ENCODE assay signal across 1 cellular context in the genomic region with DNA sequence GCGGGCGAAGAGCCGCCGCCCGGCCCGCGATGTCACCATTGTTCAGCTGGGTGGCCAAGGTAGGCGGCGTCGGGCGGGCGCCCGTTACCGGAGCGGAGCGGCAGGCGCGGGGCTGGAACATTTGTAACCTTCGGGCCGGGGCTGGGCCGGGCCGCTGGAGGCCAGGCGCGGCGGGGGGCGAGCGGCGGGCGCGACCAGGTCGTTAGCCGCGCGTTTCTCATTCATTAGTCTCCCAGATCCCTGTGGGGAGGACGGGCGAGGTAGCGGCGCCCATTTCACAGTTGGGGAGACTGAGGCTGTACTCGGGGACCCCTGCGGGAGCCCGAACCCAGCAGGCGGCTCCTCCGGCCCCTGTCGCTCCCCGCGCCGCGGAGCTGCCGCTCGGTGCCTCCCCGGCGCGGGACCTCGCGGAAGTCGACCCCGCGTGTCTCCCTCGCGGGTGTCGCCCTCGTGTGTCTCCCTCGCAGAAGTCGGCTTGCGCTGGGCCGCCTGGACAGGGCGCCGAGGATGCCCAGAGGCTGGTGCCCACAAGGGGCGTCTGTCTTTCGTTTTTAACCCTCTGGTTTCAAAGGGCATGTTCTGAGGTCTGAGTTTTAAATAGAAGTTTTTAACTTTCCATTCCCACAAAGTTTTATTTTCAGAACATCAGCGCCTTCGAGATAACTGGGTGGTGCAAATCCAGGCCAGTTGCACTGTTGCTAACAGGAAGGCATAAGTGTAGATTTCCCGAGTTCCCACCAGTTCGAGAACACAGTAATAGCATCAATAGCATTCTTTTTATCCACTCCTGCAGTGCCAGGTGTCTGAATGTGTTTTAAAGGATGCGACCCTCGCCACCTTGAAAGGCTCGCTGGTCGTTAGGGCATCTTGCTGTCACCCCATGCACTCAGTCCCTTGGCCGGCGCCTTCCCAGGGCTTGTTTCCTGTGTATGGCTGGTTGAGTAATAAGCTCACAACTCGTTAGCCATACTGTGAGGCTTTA.
A peak's percentile ranks its signal among the peaks of the same experiment; 100 is the strongest.
TF ChIP-seq lines count a peak whose summit lies in the region.

No MANE protein-coding gene starts in this region.

TF ChIP-seq in K562, 482 proteins besides CTCF, POLR2A, EP300 and RAD21 (continued from another document and continues in another):
- TF ChIP-seq, protein P1, sequence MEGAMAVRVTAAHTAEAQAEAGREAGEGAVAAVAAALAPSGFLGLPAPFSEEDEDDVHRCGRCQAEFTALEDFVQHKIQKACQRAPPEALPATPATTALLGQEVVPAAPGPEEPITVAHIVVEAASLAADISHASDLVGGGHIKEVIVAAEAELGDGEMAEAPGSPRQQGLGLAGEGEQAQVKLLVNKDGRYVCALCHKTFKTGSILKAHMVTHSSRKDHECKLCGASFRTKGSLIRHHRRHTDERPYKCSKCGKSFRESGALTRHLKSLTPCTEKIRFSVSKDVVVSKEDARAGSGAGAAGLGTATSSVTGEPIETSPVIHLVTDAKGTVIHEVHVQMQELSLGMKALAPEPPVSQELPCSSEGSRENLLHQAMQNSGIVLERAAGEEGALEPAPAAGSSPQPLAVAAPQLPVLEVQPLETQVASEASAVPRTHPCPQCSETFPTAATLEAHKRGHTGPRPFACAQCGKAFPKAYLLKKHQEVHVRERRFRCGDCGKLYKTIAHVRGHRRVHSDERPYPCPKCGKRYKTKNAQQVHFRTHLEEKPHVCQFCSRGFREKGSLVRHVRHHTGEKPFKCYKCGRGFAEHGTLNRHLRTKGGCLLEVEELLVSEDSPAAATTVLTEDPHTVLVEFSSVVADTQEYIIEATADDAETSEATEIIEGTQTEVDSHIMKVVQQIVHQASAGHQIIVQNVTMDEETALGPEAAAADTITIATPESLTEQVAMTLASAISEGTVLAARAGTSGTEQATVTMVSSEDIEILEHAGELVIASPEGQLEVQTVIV (CRISPR knock-in tag; IDR thresholded peaks at IDR 0.05; ENCODE audit: borderline replicate concordance): no peak
- TF ChIP-seq ZNF583 (CRISPR knock-in tag; IDR thresholded peaks at IDR 0.05) (no peak), CC2D1A (IDR thresholded peaks at IDR 0.05) (no peak), MEIS2 (IDR thresholded peaks at IDR 0.05; ENCODE audit: partially characterized antibody) (no peak), TAF7 (tag; IDR thresholded peaks at IDR 0.05) (no peak), RBM25 (IDR thresholded peaks at IDR 0.05; ENCODE audit: low read depth, low read length, severe bottlenecking) (peak; percentile 96), ZNF239 (CRISPR knock-in tag; IDR thresholded peaks at IDR 0.05) (no peak), ZNF444 (CRISPR knock-in tag; IDR thresholded peaks at IDR 0.05) (no peak), NR2C2 (CRISPR knock-in tag; IDR thresholded peaks at IDR 0.05) (no peak), NR2C2 (tag; IDR thresholded peaks at IDR 0.05) (peak; percentile 36), MED1 (CRISPR knock-in tag; IDR thresholded peaks at IDR 0.05; ENCODE audit: borderline replicate concordance) (no peak), DMBX1 (CRISPR knock-in tag; IDR thresholded peaks at IDR 0.05; ENCODE audit: borderline replicate concordance) (0 out of 2 replicates have a peak, but pooled peaks have one; percentile 50), SRF (CRISPR knock-in tag; IDR thresholded peaks at IDR 0.05) (no peak), ZNF431 (CRISPR knock-in tag; IDR thresholded peaks at IDR 0.05) (peak; percentile 37; the same call in 1 of the 2 replicates), ZFPM2 (CRISPR knock-in tag; IDR thresholded peaks at IDR 0.05) (no peak), ZNF165 (CRISPR knock-in tag; IDR thresholded peaks at IDR 0.05; ENCODE audit: borderline replicate concordance) (no peak), DACH1 (IDR thresholded peaks at IDR 0.05; ENCODE audit: partially characterized antibody) (no peak), SAFB (IDR thresholded peaks at IDR 0.05; ENCODE audit: borderline replicate concordance, low read depth, low read length) (peak; percentile 92), ZBTB33 (CRISPR knock-in tag; IDR thresholded peaks at IDR 0.05) (0 out of 2 replicates have a peak, but pooled peaks have one; percentile 22), ZNF212 (CRISPR knock-in tag; IDR thresholded peaks at IDR 0.05) (no peak), ZBTB43 (CRISPR knock-in tag; IDR thresholded peaks at IDR 0.05) (no peak), KLF13 (tag; IDR thresholded peaks at IDR 0.05; ENCODE audit: borderline replicate concordance, low read depth) (no peak), U2AF1 (optimal IDR thresholded peaks at IDR 0.05; ENCODE audit: low read depth, low read length) (no peak), CREM (IDR thresholded peaks at IDR 0.05; ENCODE audit: low read depth) (no peak), GABPB2 (CRISPR knock-in tag; conservative IDR thresholded peaks at IDR 0.05) (no peak), POLR2B (IDR thresholded peaks at IDR 0.05; ENCODE audit: low read depth, partially characterized antibody) (no peak), RBFOX2 (IDR thresholded peaks at IDR 0.05; ENCODE audit: low read depth, low read length) (peak; percentile 61), GABPB1 (CRISPR knock-in tag; IDR thresholded peaks at IDR 0.05) (peak; percentile 54; the same call in 1 of the 2 replicates), ATF1 (CRISPR knock-in tag; IDR thresholded peaks at IDR 0.05) (no peak), ATF1 (tag; IDR thresholded peaks at IDR 0.05) (peak; percentile 24; the same call in 1 of the 2 replicates), SP2 (IDR thresholded peaks at IDR 0.05; ENCODE audit: extremely low read depth, low read depth, low read length, poor library complexity, severe bottlenecking) (no peak), GTF2F1 (IDR thresholded peaks at IDR 0.05; ENCODE audit: low read depth, low read length) (no peak), CLOCK (CRISPR knock-in tag; IDR thresholded peaks at IDR 0.05; ENCODE audit: borderline replicate concordance) (no peak), MECOM (CRISPR knock-in tag; IDR thresholded peaks at IDR 0.05) (no peak)
- TF ChIP-seq, protein P2, sequence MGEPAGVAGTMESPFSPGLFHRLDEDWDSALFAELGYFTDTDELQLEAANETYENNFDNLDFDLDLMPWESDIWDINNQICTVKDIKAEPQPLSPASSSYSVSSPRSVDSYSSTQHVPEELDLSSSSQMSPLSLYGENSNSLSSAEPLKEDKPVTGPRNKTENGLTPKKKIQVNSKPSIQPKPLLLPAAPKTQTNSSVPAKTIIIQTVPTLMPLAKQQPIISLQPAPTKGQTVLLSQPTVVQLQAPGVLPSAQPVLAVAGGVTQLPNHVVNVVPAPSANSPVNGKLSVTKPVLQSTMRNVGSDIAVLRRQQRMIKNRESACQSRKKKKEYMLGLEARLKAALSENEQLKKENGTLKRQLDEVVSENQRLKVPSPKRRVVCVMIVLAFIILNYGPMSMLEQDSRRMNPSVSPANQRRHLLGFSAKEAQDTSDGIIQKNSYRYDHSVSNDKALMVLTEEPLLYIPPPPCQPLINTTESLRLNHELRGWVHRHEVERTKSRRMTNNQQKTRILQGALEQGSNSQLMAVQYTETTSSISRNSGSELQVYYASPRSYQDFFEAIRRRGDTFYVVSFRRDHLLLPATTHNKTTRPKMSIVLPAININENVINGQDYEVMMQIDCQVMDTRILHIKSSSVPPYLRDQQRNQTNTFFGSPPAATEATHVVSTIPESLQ (CRISPR knock-in tag; IDR thresholded peaks at IDR 0.05): no peak
- TF ChIP-seq, protein P3, sequence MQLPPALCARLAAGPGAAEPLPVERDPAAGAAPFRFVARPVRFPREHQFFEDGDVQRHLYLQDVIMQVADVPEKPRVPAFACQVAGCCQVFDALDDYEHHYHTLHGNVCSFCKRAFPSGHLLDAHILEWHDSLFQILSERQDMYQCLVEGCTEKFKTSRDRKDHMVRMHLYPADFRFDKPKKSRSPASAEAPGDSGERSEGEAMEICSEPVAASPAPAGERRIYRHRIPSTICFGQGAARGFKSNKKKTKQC (CRISPR knock-in tag; IDR thresholded peaks at IDR 0.05): peak; percentile 90; the same call in 1 of the 2 replicates
